32 cellular contexts compared by ENCODE assay signal in genomic region chr10:58870070-58870469, GRCh38.
"Had no signal": no experiment of that assay in that cellular context is flagged by ENCODE, and none has a peak within 500 bp of the region (broad histone marks: within the 10 kb centered on the region; RNA-seq: fewer than 3 reads in every experiment).

No MANE protein-coding gene starts in this region.

- DNase-seq: activated CD4-positive, alpha-beta memory T cell treated with anti-CD3 and anti-CD28 coated beads for 36 hours; activated CD4-positive, alpha-beta T cell treated with anti-CD3 and anti-CD28 coated beads for 36 hours; activated CD4-positive, alpha-beta T cell treated with anti-CD3 and anti-CD28 coated beads, Interleukin-2, amount 10 ng/mL, durations not matched to agents 24 days and 14 days; activated CD4-positive, CD25-positive, alpha-beta regulatory T cell; activated CD4-positive, CD25-positive, alpha-beta regulatory T cell treated with anti-CD3 and anti-CD28 coated beads, Interleukin-2, amount 50 U/mL, for 72 hours; activated CD8-positive, alpha-beta memory T cell treated with anti-CD3 and anti-CD28 coated beads, Interleukin-2, amount 10 ng/mL, durations not matched to agents 7 days and 5 days; activated CD8-positive, alpha-beta memory T cell treated with anti-CD3 and anti-CD28 coated beads, Interleukin-2, amount 50 U/mL, for 48 hours; activated CD8-positive, alpha-beta T cell treated with anti-CD3 and anti-CD28 coated beads, Interleukin-2, amount 10 ng/mL, durations not matched to agents 7 days and 5 days; activated gamma-delta T cell; activated naive CD4-positive, alpha-beta T cell; activated naive CD4-positive, alpha-beta T cell treated with anti-CD3 and anti-CD28 coated beads, Interleukin-2, amount 50 U/mL, for 16 hours; activated naive CD8-positive, alpha-beta T cell treated with anti-CD3 and anti-CD28 coated beads, Interleukin-2, amount 50 U/mL, for 24 hours; activated T-cell treated with anti-CD3 and anti-CD28 coated beads for 4 hours; activated T-cell treated with anti-CD3 and anti-CD28 coated beads, Interleukin-2, amount 50 U/mL, for 24 hours; activated T-cell treated with anti-CD3 and anti-CD28 coated beads, Interleukin-2, amount 50 U/mL, for 72 hours; central memory CD4-positive, alpha-beta T cell; cerebellar nuclear complex; colonic mucosa; dorsolateral prefrontal cortex; effector memory CD4-positive, alpha-beta T cell; endodermal cell; foreskin fibroblast; glutamatergic neuron; heart left ventricle; T-helper 2 cell had no signal

- H3K4me1 Mint-ChIP-seq: activated CD4-positive, alpha-beta T cell treated with anti-CD3 and anti-CD28 coated beads for 36 hours; activated CD4-positive, alpha-beta T cell treated with anti-CD3 and anti-CD28 coated beads, Interleukin-2, amount 10 ng/mL, durations not matched to agents 24 days and 14 days; activated CD8-positive, alpha-beta memory T cell treated with anti-CD3 and anti-CD28 coated beads, Interleukin-2, amount 10 ng/mL, durations not matched to agents 7 days and 5 days; activated naive CD8-positive, alpha-beta T cell treated with anti-CD3 and anti-CD28 coated beads, Interleukin-2, amount 50 U/mL, for 24 hours; brain; endodermal cell had no signal

- H3K36me3 Mint-ChIP-seq: activated CD4-positive, alpha-beta memory T cell treated with anti-CD3 and anti-CD28 coated beads for 36 hours; activated CD8-positive, alpha-beta memory T cell treated with anti-CD3 and anti-CD28 coated beads, Interleukin-2, amount 10 ng/mL, durations not matched to agents 7 days and 5 days; activated naive CD8-positive, alpha-beta T cell; brain had no signal

- H3K4me1 ChIP-seq: ascending aorta, breast epithelium, colonic mucosa, heart left ventricle had no signal

- ATAC-seq: activated CD4-positive, alpha-beta T cell treated with anti-CD3 and anti-CD28 coated beads for 36 hours; activated CD8-positive, alpha-beta memory T cell treated with anti-CD3 and anti-CD28 coated beads, Interleukin-2, amount 10 ng/mL, durations not matched to agents 7 days and 5 days; activated CD8-positive, alpha-beta T cell treated with anti-CD3 and anti-CD28 coated beads, Interleukin-2, amount 10 ng/mL, durations not matched to agents 7 days and 5 days; activated naive CD8-positive, alpha-beta T cell treated with anti-CD3 and anti-CD28 coated beads, Interleukin-2, amount 50 U/mL, for 24 hours; activated T-cell treated with anti-CD3 and anti-CD28 coated beads, Interleukin-2, amount 50 U/mL, for 72 hours; esophagus mucosa; heart left ventricle had no signal

- H3K4me3 ChIP-seq: ascending aorta, breast epithelium, cardiac muscle cell, colonic mucosa, dorsolateral prefrontal cortex, heart left ventricle had no signal

- H3K27ac ChIP-seq: ascending aorta, breast epithelium, cardiac muscle cell, colonic mucosa, dorsolateral prefrontal cortex, heart left ventricle had no signal

- H3K27me3 Mint-ChIP-seq: activated CD4-positive, alpha-beta memory T cell treated with anti-CD3 and anti-CD28 coated beads for 36 hours; activated CD4-positive, alpha-beta T cell treated with anti-CD3 and anti-CD28 coated beads for 36 hours; activated CD4-positive, alpha-beta T cell treated with anti-CD3 and anti-CD28 coated beads, Interleukin-2, amount 10 ng/mL, durations not matched to agents 24 days and 14 days; activated CD8-positive, alpha-beta memory T cell treated with anti-CD3 and anti-CD28 coated beads, Interleukin-2, amount 10 ng/mL, durations not matched to agents 7 days and 5 days; activated naive CD8-positive, alpha-beta T cell treated with anti-CD3 and anti-CD28 coated beads, Interleukin-2, amount 50 U/mL, for 24 hours; activated T-cell treated with anti-CD3 and anti-CD28 coated beads, Interleukin-2, amount 50 U/mL, for 24 hours; dendritic cell treated with granulocyte-macrophage colony-stimulating factor and Interleukin-4, amounts not matched to agents 40 ng/mL and 50 ng/mL, for 4 days had no signal

- H3K9me3 Mint-ChIP-seq: activated CD4-positive, alpha-beta memory T cell treated with anti-CD3 and anti-CD28 coated beads for 36 hours; activated naive CD8-positive, alpha-beta T cell treated with anti-CD3 and anti-CD28 coated beads, Interleukin-2, amount 50 U/mL, for 24 hours; activated T-cell treated with anti-CD3 and anti-CD28 coated beads, Interleukin-2, amount 50 U/mL, for 24 hours; activated T-cell treated with anti-CD3 and anti-CD28 coated beads, Interleukin-2, amount 50 U/mL, for 72 hours had no signal

- H3K36me3 ChIP-seq: ascending aorta, breast epithelium, cardiac muscle cell, colonic mucosa, heart left ventricle had no signal

- H3K27ac Mint-ChIP-seq: activated CD4-positive, alpha-beta memory T cell treated with anti-CD3 and anti-CD28 coated beads for 36 hours; activated CD4-positive, alpha-beta T cell treated with anti-CD3 and anti-CD28 coated beads for 36 hours; activated CD4-positive, alpha-beta T cell treated with anti-CD3 and anti-CD28 coated beads, Interleukin-2, amount 10 ng/mL, durations not matched to agents 24 days and 14 days; activated CD8-positive, alpha-beta memory T cell treated with anti-CD3 and anti-CD28 coated beads, Interleukin-2, amount 10 ng/mL, durations not matched to agents 7 days and 5 days; activated CD8-positive, alpha-beta T cell treated with anti-CD3 and anti-CD28 coated beads, Interleukin-2, amount 10 ng/mL, durations not matched to agents 7 days and 5 days; activated naive CD8-positive, alpha-beta T cell; activated naive CD8-positive, alpha-beta T cell treated with anti-CD3 and anti-CD28 coated beads, Interleukin-2, amount 50 U/mL, for 24 hours; activated T-cell treated with anti-CD3 and anti-CD28 coated beads, Interleukin-2, amount 50 U/mL, for 24 hours; activated T-cell treated with anti-CD3 and anti-CD28 coated beads, Interleukin-2, amount 50 U/mL, for 72 hours; brain; dendritic cell treated with granulocyte-macrophage colony-stimulating factor and Interleukin-4, amounts not matched to agents 40 ng/mL and 50 ng/mL, for 4 days; endodermal cell had no signal

- H3K4me3 Mint-ChIP-seq: activated CD4-positive, alpha-beta memory T cell treated with anti-CD3 and anti-CD28 coated beads for 36 hours; activated CD4-positive, alpha-beta T cell treated with anti-CD3 and anti-CD28 coated beads for 36 hours; activated CD4-positive, alpha-beta T cell treated with anti-CD3 and anti-CD28 coated beads, Interleukin-2, amount 10 ng/mL, durations not matched to agents 24 days and 14 days; activated CD8-positive, alpha-beta memory T cell treated with anti-CD3 and anti-CD28 coated beads, Interleukin-2, amount 10 ng/mL, durations not matched to agents 7 days and 5 days; activated CD8-positive, alpha-beta T cell treated with anti-CD3 and anti-CD28 coated beads, Interleukin-2, amount 10 ng/mL, durations not matched to agents 7 days and 5 days; activated naive CD8-positive, alpha-beta T cell; activated naive CD8-positive, alpha-beta T cell treated with anti-CD3 and anti-CD28 coated beads, Interleukin-2, amount 50 U/mL, for 24 hours; activated T-cell treated with anti-CD3 and anti-CD28 coated beads, Interleukin-2, amount 50 U/mL, for 24 hours; activated T-cell treated with anti-CD3 and anti-CD28 coated beads, Interleukin-2, amount 50 U/mL, for 72 hours; brain; dendritic cell treated with granulocyte-macrophage colony-stimulating factor and Interleukin-4, amounts not matched to agents 40 ng/mL and 50 ng/mL, for 4 days; endodermal cell had no signal

- H3K9me3 ChIP-seq: ascending aorta, breast epithelium, colonic mucosa, heart left ventricle had no signal

- H3K27me3 ChIP-seq: ascending aorta, breast epithelium, cardiac muscle cell, colonic mucosa, dorsolateral prefrontal cortex, heart left ventricle had no signal
